In genomic region chr9:85743290-85744128, GRCh38 we compare ENCODE assay signal across 8 cellular contexts. TPM values are rescaled to one million over a fixed set of nuclear protein-coding genes. Genes with fewer than 3 reads are reported as not detected.
DNase-seq lines count a peak whose midpoint lies in the region; ATAC-seq and TF ChIP-seq lines count a peak whose summit lies in the region.

No MANE protein-coding gene starts in this region.

- peak overlapping the region; percentile 54 for H3K27ac ChIP-seq in RWPE2 (ENCODE audit: poor library complexity, severe bottlenecking)
- no peak overlapping the region for H3K27ac ChIP-seq in fibroblast of lung (ENCODE audit: insufficient read depth, low read length)
- peak overlapping the region; percentile 78 for H3K27ac ChIP-seq in smooth muscle cell (ENCODE audit: low read depth)
- H3K27ac ChIP-seq in esophagus squamous epithelium = no peak overlapping the region

- H3K36me3 ChIP-seq in RWPE2 (ENCODE audit: low read depth) = no peaks in the 10 kb centered on the region
- no peaks in the 10 kb centered on the region for H3K36me3 ChIP-seq in fibroblast of lung (ENCODE audit: control insufficient read depth, insufficient read depth, low read length)
- no peaks in the 10 kb centered on the region for H3K36me3 ChIP-seq in smooth muscle cell (ENCODE audit: low read depth)
- H3K36me3 ChIP-seq in esophagus squamous epithelium = no peaks in the 10 kb centered on the region

- H3F3A ChIP-seq in smooth muscle cell (ENCODE audit: low read depth) = peaks cover 8% of the 10 kb centered on the region

- intact Hi-C loops in esophagus squamous epithelium (cut with DNase I) = no loop called here

- H3K27me3 ChIP-seq in RWPE2 (ENCODE audit: insufficient read depth, poor library complexity, severe bottlenecking) = peaks cover 8% of the 10 kb centered on the region
- peaks cover 2% of the 10 kb centered on the region for H3K27me3 ChIP-seq in fibroblast of lung (ENCODE audit: control insufficient read depth, insufficient read depth, low read length)
- peaks cover 3% of the 10 kb centered on the region for H3K27me3 ChIP-seq in smooth muscle cell (ENCODE audit: low read depth)
- H3K27me3 ChIP-seq in esophagus squamous epithelium = peaks cover 0 to 13% (median 0%) of the 10 kb centered on the region in 4 donors

- H3K4me2 ChIP-seq in fibroblast of lung (ENCODE audit: extremely low read depth, insufficient read depth, low read length) (no peak overlapping the region), smooth muscle cell (peak overlapping the region; percentile 92)

- H3K4me1 ChIP-seq in RWPE2 (ENCODE audit: insufficient read depth, poor library complexity, severe bottlenecking) (peaks cover 12% of the 10 kb centered on the region), fibroblast of lung (ENCODE audit: control insufficient read depth, extremely low read depth, insufficient read depth, low read length) (peaks cover 6% of the 10 kb centered on the region), smooth muscle cell (ENCODE audit: low read depth) (peaks cover 30% of the 10 kb centered on the region), esophagus squamous epithelium (peaks cover 0 to 28% (median 8%) of the 10 kb centered on the region in 3 donors)

- TF ChIP-seq POLR2A in esophagus squamous epithelium (IDR thresholded peaks at IDR 0.05) = no peak

- H2AFZ ChIP-seq in fibroblast of lung (ENCODE audit: low read length) = peak overlapping the region; percentile 22
- H2AFZ ChIP-seq in smooth muscle cell (ENCODE audit: low read depth) = no peak overlapping the region

- ATAC-seq in RWPE2 (ENCODE audit: low read depth) (peak; percentile 55), GM18867 (IDR thresholded peaks at IDR 0.05; ENCODE audit: unreplicated experiment) (no peak)

- WGBS in smooth muscle cell (ENCODE audit: low lambda C conversion rate) = 31% methylated on average over 14 of the region's 14 CpGs
- 50 to 56% methylated on average over 14 of the region's 14 CpGs for WGBS in esophagus squamous epithelium, 2 donors

- peak; percentile 8 for DNase-seq in stimulated activated CD4-positive, alpha-beta T cell treated with anti-CD3 and anti-CD28 coated beads, Interleukin-1b, Interleukin-23, amount 100 ng/mL, for 48 hours
- DNase-seq in stimulated activated CD4-positive, alpha-beta T cell treated with anti-CD3 and anti-CD28 coated beads, Interleukin-4, amount 100 ng/mL, for 4 hours = no peak
- no peak for DNase-seq in RWPE2 (ENCODE audit: low spot score)
- peak; percentile 80 to 98 for DNase-seq in fibroblast of lung (ENCODE audit: low read depth in 2 of 2)
- no peak for DNase-seq in smooth muscle cell (lab: John Stamatoyannopoulos, UW; ENCODE audit: unreplicated experiment)
- no peak for DNase-seq in esophagus squamous epithelium (lab: John Stamatoyannopoulos, UW)
- no peak for DNase-seq in activated CD4-positive, CD25-positive, alpha-beta regulatory T cell treated with anti-CD3 and anti-CD28 coated beads, Interleukin-2, amount 50 U/mL, for 72 hours

- H3K9ac ChIP-seq in fibroblast of lung (ENCODE audit: insufficient read depth, low read length) (no peak overlapping the region), smooth muscle cell (ENCODE audit: low read depth) (no peak overlapping the region)

- H3K79me2 ChIP-seq in fibroblast of lung (ENCODE audit: control insufficient read depth, insufficient read depth, low read length) (no peaks in the 10 kb centered on the region), smooth muscle cell (ENCODE audit: low read depth) (peaks cover 14% of the 10 kb centered on the region)

- TF ChIP-seq CTCF in RWPE2 (IDR thresholded peaks at IDR 0.05; ENCODE audit: poor library complexity, severe bottlenecking) = no peak
- no peak for TF ChIP-seq CTCF in fibroblast of lung (conservative IDR thresholded peaks at IDR 0.05 in 1 of 2, IDR thresholded peaks at IDR 0.05 in 1 of 2; ENCODE audit: low read depth in 1 of 2, low read length in 2 of 2)
- TF ChIP-seq CTCF in smooth muscle cell (IDR thresholded peaks at IDR 0.05; ENCODE audit: borderline replicate concordance, insufficient read depth, poor library complexity, severe bottlenecking) = no peak
- no peak for TF ChIP-seq CTCF in esophagus squamous epithelium (IDR thresholded peaks at IDR 0.05)

- H3K4me3 ChIP-seq in RWPE2 (ENCODE audit: severe bottlenecking) (no peak overlapping the region), fibroblast of lung (replicated peaks in 1 of 4; ENCODE audit: control extremely low read depth in 1 of 4, insufficient read depth in 1 of 4, low read depth in 3 of 4, low read length in 4 of 4) (peak overlapping the region in 1 of 4 experiments; percentile 87), smooth muscle cell (peak overlapping the region; percentile 95), esophagus squamous epithelium (no peak overlapping the region)

- no peaks in the 10 kb centered on the region for H3K9me3 ChIP-seq in RWPE2 (ENCODE audit: severe bottlenecking)
- H3K9me3 ChIP-seq in fibroblast of lung (ENCODE audit: control insufficient read depth, insufficient read depth, low read depth, low read length) = no peaks in the 10 kb centered on the region
- no peaks in the 10 kb centered on the region for H3K9me3 ChIP-seq in smooth muscle cell (replicated peaks; ENCODE audit: low read depth)
- no peaks in the 10 kb centered on the region for H3K9me3 ChIP-seq in esophagus squamous epithelium

- H4K20me1 ChIP-seq in fibroblast of lung (ENCODE audit: control insufficient read depth, extremely low read depth, insufficient read depth, low read length) = no peaks in the 10 kb centered on the region
- H4K20me1 ChIP-seq in smooth muscle cell (ENCODE audit: low read depth) = no peaks in the 10 kb centered on the region

RNA-seq across cellular contexts. Expression of gene AGTPBP1, which starts 1.8 kb away (rescaled TPM):
- total RNA-seq in fibroblast of lung (10.7 and 13.6 TPM in 2 replicates), smooth muscle cell (7.0 and 8.2 TPM in 2 replicates), esophagus squamous epithelium (10 to 100 TPM in 2 of 4 donors, 1 to 10 TPM in 2; 3.7 to 18.1 (median 11.4) TPM)
- polyA plus RNA-seq in fibroblast of lung (6.8 and 10.6 TPM in 2 replicates), smooth muscle cell (1.8 and 4.6 TPM in 2 replicates)
- 4.5 and 6.8 TPM in 2 replicates for polyA plus RNA-seq in fibroblast of lung (2012)
- 0.70 TPM in 1 of 2 replicates, not detected in the other for polyA minus RNA-seq in fibroblast of lung (ENCODE audit: low replicate concordance)

Comparison
In these comparisons a context has a peak if more than half of its experiments do, and no peak if none do; other contexts are left out.
1. DNase-seq: peak in stimulated activated CD4-positive, alpha-beta T cell treated with anti-CD3 and anti-CD28 coated beads, Interleukin-1b, Interleukin-23, amount 100 ng/mL, for 48 hours (single experiment) and fibroblast of lung (2 of 2); none in stimulated activated CD4-positive, alpha-beta T cell treated with anti-CD3 and anti-CD28 coated beads, Interleukin-4, amount 100 ng/mL, for 4 hours (0 of 2), RWPE2 (single experiment), smooth muscle cell (single experiment), esophagus squamous epithelium (single experiment) and activated CD4-positive, CD25-positive, alpha-beta regulatory T cell treated with anti-CD3 and anti-CD28 coated beads, Interleukin-2, amount 50 U/mL, for 72 hours (single experiment).
2. H3K27ac ChIP-seq: peak in RWPE2 (single experiment) and smooth muscle cell (single experiment); none in fibroblast of lung (single experiment) and esophagus squamous epithelium (0 of 4).